In genomic region chr3:11774296-11774877, GRCh38 we compare ENCODE assay signal across 8 cellular contexts.
A peak's percentile ranks its signal among the peaks of the same experiment; 100 is the strongest.
DNase-seq lines count a peak whose midpoint lies in the region; ATAC-seq, FAIRE-seq and TF ChIP-seq lines count a peak whose summit lies in the region.

No MANE protein-coding gene starts in this region.

- H3K9me3 Mint-ChIP-seq in activated naive CD4-positive, alpha-beta T cell treated with anti-CD3 and anti-CD28 coated beads, Interleukin-2, amount 50 U/mL, for 72 hours, result peaks cover 0 to 3% of the 10 kb centered on the region in 2 donors

- peaks cover 6 to 13% of the 10 kb centered on the region in 2 donors for H3K36me3 Mint-ChIP-seq in activated naive CD4-positive, alpha-beta T cell treated with anti-CD3 and anti-CD28 coated beads, Interleukin-2, amount 50 U/mL, for 72 hours

- peaks cover 0 to 8% (median 3%) of the 10 kb centered on the region in 4 donors for H3K4me1 ChIP-seq in liver (ENCODE audit: control insufficient read depth in 4 of 4, insufficient read depth in 4 of 4, low read length in 3 of 4)

- no peak overlapping the region for H3K4me3 ChIP-seq in bronchial epithelial cell (ENCODE audit: low read depth, low read length)
- H3K4me3 ChIP-seq in liver (ENCODE audit: low read depth in 1 of 3, low read length in 3 of 3), result no peak overlapping the region

- peak in 1 of 2 donors; percentile 69 for TF ChIP-seq RAD21 in liver (IDR thresholded peaks at IDR 0.05)

- H3K27ac ChIP-seq in liver (ENCODE audit: low read depth in 1 of 2, low read length in 2 of 2), result no peak overlapping the region

- H3K9ac ChIP-seq in liver (ENCODE audit: low read depth in 1 of 2, low read length in 2 of 2), result no peak overlapping the region

- H3K9me3 ChIP-seq in liver (ENCODE audit: control insufficient read depth in 4 of 4, low read length in 3 of 4), result no peaks in the 10 kb centered on the region

- H3K36me3 ChIP-seq in bronchial epithelial cell (ENCODE audit: control insufficient read depth, insufficient read depth, low read length), result no peaks in the 10 kb centered on the region
- H3K36me3 ChIP-seq in liver (ENCODE audit: control insufficient read depth in 4 of 4, insufficient read depth in 3 of 4, low read depth in 1 of 4, low read length in 3 of 4), result no peaks in the 10 kb centered on the region

- WGBS in liver, result 42% methylated on average over 2 of the region's 2 CpGs

- H3K27me3 ChIP-seq in bronchial epithelial cell (ENCODE audit: control insufficient read depth, insufficient read depth, low read length), result no peaks in the 10 kb centered on the region
- H3K27me3 ChIP-seq in liver (ENCODE audit: control insufficient read depth in 4 of 4, insufficient read depth in 4 of 4, low read length in 3 of 4), result no peaks in the 10 kb centered on the region

- DNase-seq in DMS153 treated with DMSO at 0.1 percent for 48 hours (lab: John Stamatoyannopoulos, UW; ENCODE audit: unreplicated experiment) (peak; percentile 0), NAMALWA (ENCODE audit: low spot score) (peak; percentile 41), bronchial epithelial cell (ENCODE audit: low read depth) (peak; percentile 70), NCI-H1436 (lab: John Stamatoyannopoulos, UW) (no peak), cerebellar nuclear complex (lab: John Stamatoyannopoulos, UW) (no peak)
- DNase-seq in activated naive CD4-positive, alpha-beta T cell treated with anti-CD3 and anti-CD28 coated beads, Interleukin-2, amount 50 U/mL, for 72 hours (ENCODE audit: low spot score in 2 of 2), result no peak

- ATAC-seq in HG03025 (IDR thresholded peaks at IDR 0.05; ENCODE audit: low FRiP score, unreplicated experiment), result no peak
- ATAC-seq in activated naive CD4-positive, alpha-beta T cell treated with anti-CD3 and anti-CD28 coated beads, Interleukin-2, amount 50 U/mL, for 72 hours, result no peak

- TF ChIP-seq CTCF in bronchial epithelial cell (IDR thresholded peaks at IDR 0.05; ENCODE audit: insufficient read depth, low read length, severe bottlenecking), result peak; percentile 78
- TF ChIP-seq CTCF in liver (IDR thresholded peaks at IDR 0.05; ENCODE audit: low read depth, low read length, missing input control), result peak; percentile 27

- no peak for FAIRE-seq in bronchial epithelial cell (lab: Jason Lieb, UNC)

- H3K27ac Mint-ChIP-seq in activated naive CD4-positive, alpha-beta T cell treated with anti-CD3 and anti-CD28 coated beads, Interleukin-2, amount 50 U/mL, for 72 hours, result no peak overlapping the region

TF ChIP-seq in liver, 16 proteins besides CTCF, POLR2A, EP300 and RAD21:
- no peak for TF ChIP-seq FOXA2 (IDR thresholded peaks at IDR 0.05)
- TF ChIP-seq YY1 (IDR thresholded peaks at IDR 0.05), result no peak
- TF ChIP-seq ATF3 (IDR thresholded peaks at IDR 0.05), result no peak
- TF ChIP-seq ZBTB33 (IDR thresholded peaks at IDR 0.05), result no peak
- no peak for TF ChIP-seq GABPA (IDR thresholded peaks at IDR 0.05 in 1 of 2, conservative IDR thresholded peaks at IDR 0.05 in 1 of 2)
- TF ChIP-seq RXRA (IDR thresholded peaks at IDR 0.05), result no peak
- no peak for TF ChIP-seq HNF4A (conservative IDR thresholded peaks at IDR 0.05)
- TF ChIP-seq JUND (IDR thresholded peaks at IDR 0.05), result no peak
- no peak for TF ChIP-seq NR2F2 (IDR thresholded peaks at IDR 0.05)
- no peak for TF ChIP-seq MAX (IDR thresholded peaks at IDR 0.05)
- no peak for TF ChIP-seq FOXA1 (IDR thresholded peaks at IDR 0.05)
- TF ChIP-seq REST (IDR thresholded peaks at IDR 0.05), result no peak
- TF ChIP-seq SP1 (IDR thresholded peaks at IDR 0.05), result no peak

Comparison
In these comparisons a context has a peak if more than half of its experiments do, and no peak if none do; other contexts are left out.
1. DNase-seq: peak in DMS153 treated with DMSO at 0.1 percent for 48 hours (single experiment), NAMALWA (single experiment) and bronchial epithelial cell (single experiment); none in NCI-H1436 (single experiment), cerebellar nuclear complex (0 of 2) and activated naive CD4-positive, alpha-beta T cell treated with anti-CD3 and anti-CD28 coated beads, Interleukin-2, amount 50 U/mL, for 72 hours (0 of 2).